In genomic region chr5:171990713-171991015, GRCh38 we compare ENCODE assay signal across 1 cellular context.
TF ChIP-seq lines count a peak whose summit lies in the region.

No MANE protein-coding gene starts in this region.

TF ChIP-seq in IMR-90, 13 proteins besides CTCF, POLR2A, EP300 and RAD21 (continued from another document):
- no peak for TF ChIP-seq ELK1 (IDR thresholded peaks at IDR 0.05; ENCODE audit: borderline replicate concordance, low read depth, low read length)
- TF ChIP-seq BHLHE40 (IDR thresholded peaks at IDR 0.05; ENCODE audit: low read depth, low read length) = no peak
